In genomic region chr20:49700411-49701185, GRCh38 we compare ENCODE assay signal across 10 cellular contexts. TPM values are rescaled to one million over a fixed set of nuclear protein-coding genes. Genes with fewer than 3 reads are reported as not detected.
A peak's percentile ranks its signal among the peaks of the same experiment; 100 is the strongest.
DNase-seq lines count a peak whose midpoint lies in the region; ATAC-seq, FAIRE-seq and TF ChIP-seq lines count a peak whose summit lies in the region.
"Had no signal": no experiment of that assay in that cellular context is flagged by ENCODE, and none has a peak within 500 bp of the region (broad histone marks: within the 10 kb centered on the region; RNA-seq: fewer than 3 reads in every experiment).

No MANE protein-coding gene starts in this region.

- no peaks in the 10 kb centered on the region for H3K9me3 ChIP-seq in DOHH2 (ENCODE audit: control insufficient read depth, insufficient read depth, low read length)
- no peaks in the 10 kb centered on the region for H3K9me3 ChIP-seq in naive thymus-derived CD4-positive, alpha-beta T cell (ENCODE audit: control insufficient read depth in 2 of 3, low read length in 3 of 3)
- no peaks in the 10 kb centered on the region for H3K9me3 ChIP-seq in Karpas-422 (ENCODE audit: low read length)

- no peak overlapping the region for H3K27ac Mint-ChIP-seq in naive thymus-derived CD4-positive, alpha-beta T cell

- POLR2A ChIA-PET in naive thymus-derived CD4-positive, alpha-beta T cell (lab: Charles Lee) = no interaction called here

- H3K36me3 Mint-ChIP-seq in naive thymus-derived CD4-positive, alpha-beta T cell = peaks cover 0 to 9% (median 0%) of the 10 kb centered on the region in 5 donors

- H3K79me2 ChIP-seq in DOHH2 (ENCODE audit: control insufficient read depth, low read length) = peaks cover 98% of the 10 kb centered on the region
- no peaks in the 10 kb centered on the region for H3K79me2 ChIP-seq in Karpas-422 (ENCODE audit: low read length)

- H3K4me3 Mint-ChIP-seq in naive thymus-derived CD4-positive, alpha-beta T cell = no peak overlapping the region

- peak overlapping the region; percentile 81; the same call in 1 of the 2 replicates for H3K4me2 ChIP-seq in DOHH2 (ENCODE audit: low read length)
- H3K4me2 ChIP-seq in Karpas-422 (ENCODE audit: low read depth, low read length, poor library complexity, severe bottlenecking) = no peak overlapping the region

- H3K9ac ChIP-seq in Karpas-422 (ENCODE audit: low read length) = no peak overlapping the region

- no peak overlapping the region for H3K27ac ChIP-seq in DOHH2 (ENCODE audit: low read depth, low read length)
- no peak overlapping the region for H3K27ac ChIP-seq in naive thymus-derived CD4-positive, alpha-beta T cell (ENCODE audit: low read depth, low read length)
- no peak overlapping the region for H3K27ac ChIP-seq in Karpas-422 (ENCODE audit: low read length)
- H3K27ac ChIP-seq: VCaP had no signal

- H3K27me3 Mint-ChIP-seq in naive thymus-derived CD4-positive, alpha-beta T cell = no peaks in the 10 kb centered on the region

- DNase-seq in NCI-H460 (ENCODE audit: extremely low read depth, low read depth) (peak; percentile 72), bronchial epithelial cell (ENCODE audit: low read depth) (peak; percentile 85), Karpas-422 (no peak)
- no peak for DNase-seq in naive thymus-derived CD4-positive, alpha-beta T cell
- DNase-seq in central memory CD4-positive, alpha-beta T cell = no peak
- DNase-seq: islet precursor cell had no signal

- H3K36me3 ChIP-seq in DOHH2 (ENCODE audit: control insufficient read depth, low read length) = no peaks in the 10 kb centered on the region
- no peaks in the 10 kb centered on the region for H3K36me3 ChIP-seq in bronchial epithelial cell (ENCODE audit: control insufficient read depth, insufficient read depth, low read length)
- no peaks in the 10 kb centered on the region for H3K36me3 ChIP-seq in naive thymus-derived CD4-positive, alpha-beta T cell (ENCODE audit: control insufficient read depth in 2 of 3, insufficient read depth in 3 of 3, low read length in 3 of 3)
- no peaks in the 10 kb centered on the region for H3K36me3 ChIP-seq in Karpas-422 (ENCODE audit: insufficient read depth, low read length)

- CTCF ChIA-PET in naive thymus-derived CD4-positive, alpha-beta T cell (lab: Charles Lee) = no interaction called here

- H3K27me3 ChIP-seq in DOHH2 (ENCODE audit: control insufficient read depth, low read length) (no peaks in the 10 kb centered on the region), bronchial epithelial cell (ENCODE audit: control insufficient read depth, insufficient read depth, low read length) (no peaks in the 10 kb centered on the region), Karpas-422 (ENCODE audit: low read length) (0 out of 2 replicates have a peak, but pooled peaks cover 2% of the 10 kb centered on the region)
- no peaks in the 10 kb centered on the region for H3K27me3 ChIP-seq in naive thymus-derived CD4-positive, alpha-beta T cell (ENCODE audit: control insufficient read depth in 2 of 2, insufficient read depth in 2 of 2, low read length in 2 of 2)

- no peak for TF ChIP-seq CTCF in DOHH2 (IDR thresholded peaks at IDR 0.05; ENCODE audit: low read depth, low read length, poor library complexity, severe bottlenecking)
- no peak for TF ChIP-seq CTCF in bronchial epithelial cell (IDR thresholded peaks at IDR 0.05; ENCODE audit: insufficient read depth, low read length, severe bottlenecking)

- H3K9me3 Mint-ChIP-seq in naive thymus-derived CD4-positive, alpha-beta T cell = no peaks in the 10 kb centered on the region

- no peak for FAIRE-seq in bronchial epithelial cell (lab: Jason Lieb, UNC)

- H3K9me2 ChIP-seq in DOHH2 (replicated peaks; ENCODE audit: control insufficient read depth, low read length) (no peaks in the 10 kb centered on the region), Karpas-422 (replicated peaks; ENCODE audit: insufficient read depth, low read length) (no peaks in the 10 kb centered on the region)

- ATAC-seq in naive thymus-derived CD4-positive, alpha-beta T cell = peak; percentile 68
- no peak for ATAC-seq in GM18861 (IDR thresholded peaks at IDR 0.05; ENCODE audit: unreplicated experiment)
- no peak for ATAC-seq in GM21825 (IDR thresholded peaks at IDR 0.05; ENCODE audit: unreplicated experiment)

- intact Hi-C loops in naive thymus-derived CD4-positive, alpha-beta T cell (cut with micrococcal nuclease) = no loop called here

- H3F3A ChIP-seq in DOHH2 (ENCODE audit: control insufficient read depth, insufficient read depth) = peaks cover 16% of the 10 kb centered on the region

- H3K4me1 ChIP-seq in DOHH2 (ENCODE audit: control insufficient read depth, low read length) (peaks cover 91% of the 10 kb centered on the region), Karpas-422 (ENCODE audit: low read length) (peaks cover 6% of the 10 kb centered on the region)
- peaks cover 0 to 42% of the 10 kb centered on the region in 2 donors for H3K4me1 ChIP-seq in naive thymus-derived CD4-positive, alpha-beta T cell (ENCODE audit: control insufficient read depth in 2 of 2, insufficient read depth in 2 of 2, low read length in 2 of 2)

- no peak overlapping the region for H2AFZ ChIP-seq in Karpas-422 (ENCODE audit: low read length)

- H3K4me3 ChIP-seq in DOHH2 (ENCODE audit: low read length) (no peak overlapping the region), bronchial epithelial cell (ENCODE audit: low read depth, low read length) (no peak overlapping the region), Karpas-422 (ENCODE audit: low read length) (no peak overlapping the region)
- H3K4me3 ChIP-seq in naive thymus-derived CD4-positive, alpha-beta T cell (ENCODE audit: low read length) = no peak overlapping the region

- peaks cover 31% of the 10 kb centered on the region; the same call in 1 of the 2 replicates for H4K20me1 ChIP-seq in DOHH2 (ENCODE audit: control insufficient read depth, insufficient read depth, low read depth, low read length)
- peaks cover 13% of the 10 kb centered on the region; the same call in 1 of the 2 replicates for H4K20me1 ChIP-seq in Karpas-422 (ENCODE audit: insufficient read depth, low read depth, low read length)

- H3K4me1 Mint-ChIP-seq in naive thymus-derived CD4-positive, alpha-beta T cell = peaks cover 18 to 58% (median 29%) of the 10 kb centered on the region in 7 donors

RNA-seq across cellular contexts. Expression of gene B4GALT5, which starts 13.1 kb away (rescaled TPM):
- total RNA-seq in NCI-H460 (2014; rRNA removed; shearing (Covaris generic)) = 16.4 TPM in 2 replicates
- polyA plus RNA-seq in NCI-H460 (2014; cell fraction: nucleus; rRNA removed) = 15.2 and 15.3 TPM in 2 replicates
- total RNA-seq in bronchial epithelial cell = 9.7 and 25.2 TPM in 2 replicates
- total RNA-seq in naive thymus-derived CD4-positive, alpha-beta T cell = 10 to 100 TPM in 2 of 5 experiments, 1 to 10 TPM in 3; 3.3 to 23.1 (median 4.6) TPM
- polyA plus RNA-seq in naive thymus-derived CD4-positive, alpha-beta T cell = under 1 TPM; 0.14 to 0.37 TPM
- total RNA-seq in Karpas-422 (2014; rRNA removed; shearing (Covaris generic); ENCODE audit: low replicate concordance) = 2.6 and 3.7 TPM in 2 replicates

Comparison
In these comparisons a context has a peak if more than half of its experiments do, and no peak if none do; other contexts are left out.
1. DNase-seq: peak in NCI-H460 (single experiment) and bronchial epithelial cell (single experiment); none in naive thymus-derived CD4-positive, alpha-beta T cell (0 of 9), central memory CD4-positive, alpha-beta T cell (single experiment) and Karpas-422 (single experiment).